Comparison of ENCODE assay signal across 14 cellular contexts in the genomic region with DNA sequence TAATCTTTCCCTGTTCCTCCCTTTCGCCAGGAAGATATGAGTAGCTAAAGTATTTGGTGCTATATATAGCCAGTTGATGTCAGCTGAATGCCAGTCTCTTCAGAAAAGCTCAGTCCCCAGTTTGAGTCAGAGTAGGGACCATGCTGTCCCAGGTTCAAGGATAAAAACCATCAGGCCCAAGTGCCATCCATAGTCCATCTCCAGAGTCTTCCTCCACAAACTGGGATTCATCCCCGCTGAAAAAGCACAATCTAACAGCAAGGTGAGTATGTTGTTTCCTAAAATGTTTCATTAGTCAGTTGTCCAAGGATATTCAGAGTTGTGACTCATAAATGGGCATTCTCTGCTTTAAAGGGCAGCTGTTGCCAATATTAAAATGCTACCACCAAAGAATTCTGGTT. TPM values are rescaled to one million over a fixed set of nuclear protein-coding genes. Genes with fewer than 3 reads are reported as not detected.
DNase-seq lines count a peak whose midpoint lies in the region; ATAC-seq, FAIRE-seq and TF ChIP-seq lines count a peak whose summit lies in the region.
"Had no signal": no experiment of that assay in that cellular context is flagged by ENCODE, and none has a peak within 500 bp of the region (broad histone marks: within the 10 kb centered on the region; RNA-seq: fewer than 3 reads in every experiment).

A gene (plus strand): TSS at position 112 of the 401 bp plus-strand sequence. CDS start 694 bp downstream, outside the sequence.

- H4K91ac ChIP-seq in trophoblast cell (ENCODE audit: low read depth, low read length): no peak within 1 kb of the TSS

- H3K79me1 ChIP-seq in trophoblast cell (ENCODE audit: low read length): no peaks in the 10 kb centered on the region

- H2BK12ac ChIP-seq in trophoblast cell (ENCODE audit: low read length): no peak within 1 kb of the TSS

- H3K18ac ChIP-seq in trophoblast cell (ENCODE audit: low read length): no peak within 1 kb of the TSS

- H3K4me2 ChIP-seq in astrocyte (ENCODE audit: low read length): peak within 1 kb of the TSS; percentile 1
- H3K4me2 ChIP-seq in trophoblast cell (ENCODE audit: low read length): no peak within 1 kb of the TSS

- no peak within 1 kb of the TSS for H3K27ac Mint-ChIP-seq in astrocyte (ENCODE audit: unreplicated experiment)
- H3K27ac Mint-ChIP-seq in activated naive CD4-positive, alpha-beta T cell treated with anti-CD3 and anti-CD28 coated beads, Interleukin-2, amount 10 ng/mL, durations not matched to agents 7 days and 5 days: no peak within 1 kb of the TSS

- H3K27me3 ChIP-seq in astrocyte (ENCODE audit: insufficient read depth, low read length) (no peaks in the 10 kb centered on the region), trophoblast cell (ENCODE audit: insufficient read depth, low read length) (no peaks in the 10 kb centered on the region)

- H3K27me3 Mint-ChIP-seq in astrocyte (ENCODE audit: low read depth, unreplicated experiment): no peaks in the 10 kb centered on the region
- H3K27me3 Mint-ChIP-seq in activated naive CD4-positive, alpha-beta T cell treated with anti-CD3 and anti-CD28 coated beads, Interleukin-2, amount 10 ng/mL, durations not matched to agents 7 days and 5 days: no peaks in the 10 kb centered on the region

- H3K4ac ChIP-seq in trophoblast cell (ENCODE audit: low read depth, low read length): no peak within 1 kb of the TSS

- WGBS in trophoblast cell (ENCODE audit: extremely low coverage, insufficient coverage, insufficient read length): no CpG with 5 or more reads among the region's 2 CpGs

- no peaks in the 10 kb centered on the region for H4K20me1 ChIP-seq in astrocyte (ENCODE audit: insufficient read depth, low read length)

- H3K4me1 ChIP-seq in astrocyte (ENCODE audit: insufficient read depth, low read length) (no peaks in the 10 kb centered on the region), trophoblast cell (ENCODE audit: control insufficient read depth in 1 of 2, insufficient read depth in 2 of 2, low read length in 2 of 2) (no peaks in the 10 kb centered on the region)
- H3K4me1 ChIP-seq: prostate gland had no signal

- H3K36me3 Mint-ChIP-seq in astrocyte (ENCODE audit: low read depth, unreplicated experiment): no peaks in the 10 kb centered on the region
- H3K36me3 Mint-ChIP-seq in activated naive CD4-positive, alpha-beta T cell treated with anti-CD3 and anti-CD28 coated beads, Interleukin-2, amount 10 ng/mL, durations not matched to agents 7 days and 5 days: no peaks in the 10 kb centered on the region

- H3K4me3 Mint-ChIP-seq in astrocyte (ENCODE audit: unreplicated experiment): no peak within 1 kb of the TSS
- H3K4me3 Mint-ChIP-seq in activated naive CD4-positive, alpha-beta T cell treated with anti-CD3 and anti-CD28 coated beads, Interleukin-2, amount 10 ng/mL, durations not matched to agents 7 days and 5 days: no peak within 1 kb of the TSS

- ATAC-seq in Right ventricle myocardium superior (ENCODE audit: poor library complexity) (peak; percentile 86), HG03378 (IDR thresholded peaks at IDR 0.05; ENCODE audit: unreplicated experiment) (no peak)

- H3K9me3 Mint-ChIP-seq in astrocyte (ENCODE audit: unreplicated experiment): no peaks in the 10 kb centered on the region
- H3K9me3 Mint-ChIP-seq in activated naive CD4-positive, alpha-beta T cell treated with anti-CD3 and anti-CD28 coated beads, Interleukin-2, amount 10 ng/mL, durations not matched to agents 7 days and 5 days: no peaks in the 10 kb centered on the region

- FAIRE-seq in astrocyte (lab: Jason Lieb, UNC): peak; percentile 59
- FAIRE-seq: D721Med had no signal

- H3K4me3 ChIP-seq in astrocyte (ENCODE audit: insufficient read depth, low read depth, low read length) (no peak within 1 kb of the TSS), trophoblast cell (ENCODE audit: low read depth, low read length) (no peak within 1 kb of the TSS)
- H3K4me3 ChIP-seq: prostate gland had no signal

- H3K14ac ChIP-seq in trophoblast cell (ENCODE audit: low read length): no peak within 1 kb of the TSS

- DNase-seq in ELR (ENCODE audit: low read depth) (peak; percentile 26), astrocyte (ENCODE audit: low read depth) (peak; percentile 17), Right ventricle myocardium superior (no peak), renal cortical epithelial cell (ENCODE audit: low read depth) (peak; percentile 28), trophoblast cell (no peak), islet precursor cell (no peak)
- no peak for DNase-seq in activated naive CD4-positive, alpha-beta T cell treated with anti-CD3 and anti-CD28 coated beads, Interleukin-2, amount 10 ng/mL, durations not matched to agents 7 days and 5 days
- DNase-seq: activated effector memory CD4-positive, alpha-beta T cell treated with Interleukin-2 at 50 U/mL for 16 hours; head of caudate nucleus; Karpas-422; NCI-H524 had no signal

- H4K8ac ChIP-seq in trophoblast cell (ENCODE audit: low read depth, low read length): no peak within 1 kb of the TSS

- H3K9ac ChIP-seq in astrocyte (ENCODE audit: low read length) (no peak within 1 kb of the TSS), trophoblast cell (ENCODE audit: low read length) (no peak within 1 kb of the TSS)

- H3K23ac ChIP-seq in trophoblast cell (ENCODE audit: low read length): no peak within 1 kb of the TSS

- H3K4me1 Mint-ChIP-seq in astrocyte (ENCODE audit: low read depth, unreplicated experiment): peaks cover 13% of the 10 kb centered on the region
- H3K4me1 Mint-ChIP-seq in activated naive CD4-positive, alpha-beta T cell treated with anti-CD3 and anti-CD28 coated beads, Interleukin-2, amount 10 ng/mL, durations not matched to agents 7 days and 5 days: peaks cover 24% of the 10 kb centered on the region

- H2BK120ac ChIP-seq in trophoblast cell (ENCODE audit: insufficient read depth, low read length, poor library complexity): no peak within 1 kb of the TSS

- H3K27ac ChIP-seq in astrocyte (ENCODE audit: low read depth, low read length) (no peak within 1 kb of the TSS), trophoblast cell (ENCODE audit: low read depth, low read length) (no peak within 1 kb of the TSS)
- H3K27ac ChIP-seq: prostate gland had no signal

- CTCF ChIA-PET in activated naive CD4-positive, alpha-beta T cell treated with anti-CD3 and anti-CD28 coated beads, Interleukin-2, amount 10 ng/mL, durations not matched to agents 7 days and 5 days (lab: Charles Lee): no interaction called here

- H3K9me3 ChIP-seq in astrocyte (ENCODE audit: insufficient read depth, low read depth, low read length): no peaks in the 10 kb centered on the region
- no peaks in the 10 kb centered on the region for H3K9me3 ChIP-seq in trophoblast cell (ENCODE audit: insufficient read depth, low read depth, low read length)
- H3K9me3 ChIP-seq: prostate gland had no signal

- no peak within 1 kb of the TSS for H2BK5ac ChIP-seq in trophoblast cell (ENCODE audit: low read depth, low read length, poor library complexity)

- H3K79me2 ChIP-seq in astrocyte (ENCODE audit: insufficient read depth, low read length): no peaks in the 10 kb centered on the region
- no peaks in the 10 kb centered on the region for H3K79me2 ChIP-seq in trophoblast cell (ENCODE audit: control insufficient read depth, insufficient read depth, low read length, poor library complexity)

- no peak for TF ChIP-seq CTCF in astrocyte (IDR thresholded peaks at IDR 0.05; ENCODE audit: insufficient read depth, low read depth, low read length)

- H2AFZ ChIP-seq in astrocyte (ENCODE audit: low read depth, low read length) (no peak within 1 kb of the TSS), trophoblast cell (ENCODE audit: insufficient read depth, low read length, poor library complexity) (no peak within 1 kb of the TSS)

- H4K12ac ChIP-seq in trophoblast cell (ENCODE audit: low read depth, low read length): no peak within 1 kb of the TSS

- H3K36me3 ChIP-seq in astrocyte (ENCODE audit: insufficient read depth, low read length) (no peaks in the 10 kb centered on the region), trophoblast cell (ENCODE audit: control insufficient read depth in 1 of 2, insufficient read depth in 2 of 2, low read length in 2 of 2) (no peaks in the 10 kb centered on the region)
- H3K36me3 ChIP-seq: prostate gland had no signal

- intact Hi-C loops in Right ventricle myocardium superior (cut with DNase I): loop anchor here (10.0 kb wide), 1 partner anchor 91 kb away; no protein-coding TSS in a partner anchor

- H2AK5ac ChIP-seq in trophoblast cell (ENCODE audit: low read length): no peak within 1 kb of the TSS

RNA-seq across cellular contexts. Expression of the gene that starts here (rescaled TPM):
- total RNA-seq in astrocyte (0.24 and 1.1 TPM in 2 replicates), Right ventricle myocardium superior (705 TPM), renal cortical epithelial cell (0.05 TPM in 1 of 2 replicates, not detected in the other)
- polyA plus RNA-seq in trophoblast cell (2013): 0.03 and 0.06 TPM in 2 replicates

Comparison
In these comparisons a context has a peak if more than half of its experiments do, and no peak if none do; other contexts are left out.
1. RNA of the gene that starts here (total RNA-seq): 705 TPM in Right ventricle myocardium superior (single experiment); 0.24 to 1.1 TPM in astrocyte and 0.05 TPM in renal cortical epithelial cell; every median in the first group is over 100 times any median in the second.
2. Peak in DNase-seq in renal cortical epithelial cell; RNA of the gene not detected or under 1 TPM.
3. DNase-seq: peak in ELR (single experiment) and astrocyte (single experiment); none in Right ventricle myocardium superior (single experiment), activated naive CD4-positive, alpha-beta T cell treated with anti-CD3 and anti-CD28 coated beads, Interleukin-2, amount 10 ng/mL, durations not matched to agents 7 days and 5 days (single experiment), trophoblast cell (0 of 2) and islet precursor cell (single experiment).